In genomic region chr2:603869-604268, GRCh38 we compare ENCODE assay signal across 1 cellular context.
TF ChIP-seq lines count a peak whose summit lies in the region.

No MANE protein-coding gene starts in this region.

TF ChIP-seq in HepG2, 621 proteins besides CTCF, POLR2A, EP300 and RAD21 (continued from another document):
- TF ChIP-seq THRA (CRISPR knock-in tag; IDR thresholded peaks at IDR 0.05; ENCODE audit: borderline replicate concordance): no peak
- TF ChIP-seq ZNF143 (CRISPR knock-in tag; IDR thresholded peaks at IDR 0.05): no peak
- no peak for TF ChIP-seq ELF3 (CRISPR knock-in tag; IDR thresholded peaks at IDR 0.05)
- no peak for TF ChIP-seq SRSF4 (IDR thresholded peaks at IDR 0.05; ENCODE audit: low read depth, low read length, poor library complexity, severe bottlenecking)
